Comparison of ENCODE assay signal across 14 cellular contexts in the genomic region with DNA sequence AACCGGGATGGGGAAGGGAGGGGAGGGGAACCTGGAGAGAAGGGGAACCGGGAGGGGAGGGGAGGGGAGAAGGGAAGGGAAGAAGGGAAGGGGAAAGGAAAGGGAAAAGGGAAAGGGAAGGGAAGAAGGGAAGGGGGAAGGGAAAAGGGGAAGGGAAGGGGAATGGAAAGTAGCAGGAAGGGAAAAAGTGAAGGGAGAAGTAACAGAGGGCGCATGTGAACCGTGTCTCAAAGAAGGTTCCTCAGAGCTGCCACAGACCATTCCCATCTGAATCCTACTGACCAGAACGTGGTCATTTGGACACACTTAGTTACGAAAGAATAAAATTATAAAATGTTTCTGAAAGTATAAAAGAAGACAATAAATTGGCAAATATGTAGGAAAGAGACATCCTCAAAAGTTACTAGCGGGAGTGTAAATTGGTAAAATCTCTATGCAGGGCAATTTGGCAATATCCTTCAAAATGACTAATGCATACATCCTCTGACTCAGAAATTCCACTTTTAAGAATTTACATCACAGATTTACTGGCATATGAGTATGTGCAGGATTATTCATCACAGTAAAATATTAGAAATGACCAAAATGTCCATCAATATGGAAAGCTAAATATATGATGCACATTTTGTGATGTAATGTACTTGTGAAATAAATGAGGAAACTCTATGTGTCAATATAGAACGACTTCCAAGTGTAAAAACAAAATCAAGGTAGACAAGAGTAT. TPM values are rescaled to one million over a fixed set of nuclear protein-coding genes. Genes with fewer than 3 reads are reported as not detected.
DNase-seq lines count a peak whose midpoint lies in the region; ATAC-seq and TF ChIP-seq lines count a peak whose summit lies in the region.
"Had no signal": no experiment of that assay in that cellular context is flagged by ENCODE, and none has a peak within 500 bp of the region (broad histone marks: within the 10 kb centered on the region; RNA-seq: fewer than 3 reads in every experiment).

No MANE protein-coding gene starts in this region.

- no peak overlapping the region for H2AFZ ChIP-seq in PC-3 (ENCODE audit: low read length)
- H2AFZ ChIP-seq: parathyroid adenoma had no signal

- 0 out of 2 replicates have a peak overlapping the region, but pooled peaks have one; percentile 13 for H3K4me3 ChIP-seq in PC-3 (ENCODE audit: low read length)
- no peak overlapping the region for H3K4me3 ChIP-seq in skeletal muscle satellite cell (ENCODE audit: low read length)
- H3K4me3 ChIP-seq: thyroid gland had no signal

- H3K27me3 ChIP-seq in PC-3 (ENCODE audit: low read length) (no peaks in the 10 kb centered on the region), skeletal muscle satellite cell (ENCODE audit: control insufficient read depth, insufficient read depth, low read length) (no peaks in the 10 kb centered on the region)
- H3K27me3 ChIP-seq: thyroid gland had no signal

- H3K4me2 ChIP-seq in PC-3 (ENCODE audit: low read length) (peak overlapping the region; percentile 64), skeletal muscle satellite cell (ENCODE audit: low read length) (peak overlapping the region; percentile 21)

- H3F3A ChIP-seq in PC-3 (ENCODE audit: low read length, unreplicated experiment), result no peaks in the 10 kb centered on the region

- no peaks in the 10 kb centered on the region for H3K36me3 ChIP-seq in PC-3 (ENCODE audit: low read depth, low read length)
- H3K36me3 ChIP-seq in skeletal muscle satellite cell (ENCODE audit: insufficient read depth, low read length), result no peaks in the 10 kb centered on the region
- H3K36me3 ChIP-seq: thyroid gland had no signal

- peak overlapping the region; percentile 72; the same call in 1 of the 2 replicates for H3K9ac ChIP-seq in PC-3 (ENCODE audit: low read length)
- no peak overlapping the region for H3K9ac ChIP-seq in skeletal muscle satellite cell (ENCODE audit: low read depth, low read length)
- H3K9ac ChIP-seq: parathyroid adenoma had no signal

- CTCF ChIA-PET in PC-3 (lab: Charles Lee), result no interaction called here

- no peaks in the 10 kb centered on the region for H3K27me3 Mint-ChIP-seq in activated T-cell treated with anti-CD3 and anti-CD28 coated beads, Interleukin-2, amount 50 U/mL, for 24 hours

- intact Hi-C loops in PC-3 (cut with micrococcal nuclease), result loop anchor here (5.0 kb wide), 1 partner anchor 181 kb away; no protein-coding TSS in a partner anchor

- H3K27ac ChIP-seq in PC-3 (ENCODE audit: low read length), result peak overlapping the region; percentile 93
- H3K27ac ChIP-seq: parathyroid adenoma, thyroid gland, VCaP had no signal

- peak overlapping the region; percentile 86 for H3K27ac Mint-ChIP-seq in activated T-cell treated with anti-CD3 and anti-CD28 coated beads, Interleukin-2, amount 50 U/mL, for 24 hours
- H3K27ac Mint-ChIP-seq: H9 had no signal

- ATAC-seq in PC-3 (peak; percentile 51), GM18511 (IDR thresholded peaks at IDR 0.05; ENCODE audit: unreplicated experiment) (no peak)

- H3K9me3 ChIP-seq in PC-3 (ENCODE audit: low read length) (no peaks in the 10 kb centered on the region), skeletal muscle satellite cell (replicated peaks; ENCODE audit: low read length) (no peaks in the 10 kb centered on the region)
- H3K9me3 ChIP-seq: thyroid gland had no signal

- H3K79me2 ChIP-seq in PC-3 (ENCODE audit: low read length), result no peaks in the 10 kb centered on the region
- H3K79me2 ChIP-seq: parathyroid adenoma had no signal

- H3K4me1 ChIP-seq in PC-3 (ENCODE audit: insufficient read depth, low read length), result peaks cover 10% of the 10 kb centered on the region
- H3K4me1 ChIP-seq in skeletal muscle satellite cell (ENCODE audit: control insufficient read depth, insufficient read depth, low read length), result peaks cover 5% of the 10 kb centered on the region
- H3K4me1 ChIP-seq: parathyroid adenoma, thyroid gland had no signal

- peaks cover 42% of the 10 kb centered on the region for H3K4me1 Mint-ChIP-seq in activated T-cell treated with anti-CD3 and anti-CD28 coated beads, Interleukin-2, amount 50 U/mL, for 24 hours (ENCODE audit: low read depth)
- H3K4me1 Mint-ChIP-seq: H9 had no signal

- no peak for DNase-seq in activated T-cell treated with anti-CD3 and anti-CD28 coated beads, Interleukin-2, amount 50 U/mL, for 24 hours
- DNase-seq in activated T-cell treated with anti-CD3 and anti-CD28 coated beads for 4 hours (no peak), PC-3 (peak; percentile 90), dermis blood vessel endothelial cell (peak; percentile 6), SW480 (ENCODE audit: low spot score) (no peak), OCI-M2 (lab: John Stamatoyannopoulos, UW; ENCODE audit: unreplicated experiment) (no peak)
- DNase-seq: GDM1, H9, NCI-H1694 treated with DMSO at 0.1 percent for 48 hours, thyroid gland had no signal

- BruUV-seq in PC-3 (replicated peaks; lab: Mats Ljungman, UMichigan), result no TSS peak

- TF ChIP-seq CTCF in PC-3 (conservative IDR thresholded peaks at IDR 0.05; ENCODE audit: low read depth, low read length), result no peak

- H3K9me3 Mint-ChIP-seq in activated T-cell treated with anti-CD3 and anti-CD28 coated beads, Interleukin-2, amount 50 U/mL, for 24 hours, result no peaks in the 10 kb centered on the region

- peak overlapping the region; percentile 8 for H3K4me3 Mint-ChIP-seq in activated T-cell treated with anti-CD3 and anti-CD28 coated beads, Interleukin-2, amount 50 U/mL, for 24 hours
- H3K4me3 Mint-ChIP-seq: H9 had no signal

- H4K20me1 ChIP-seq in PC-3 (ENCODE audit: low read length), result no peaks in the 10 kb centered on the region

- no peaks in the 10 kb centered on the region for H3K36me3 Mint-ChIP-seq in activated T-cell treated with anti-CD3 and anti-CD28 coated beads, Interleukin-2, amount 50 U/mL, for 24 hours (ENCODE audit: low read depth)

- H3K9me2 ChIP-seq in PC-3 (replicated peaks; ENCODE audit: low read length), result no peaks in the 10 kb centered on the region

- POLR2A ChIA-PET in PC-3 (lab: Charles Lee; ENCODE audit: unreplicated experiment), result no interaction called here

RNA-seq across cellular contexts. Expression of a gene that starts 12.9 kb away (rescaled TPM):
- 0.15 and 0.29 TPM in 2 replicates for total RNA-seq in PC-3 (2014; rRNA removed)
- total RNA-seq in dermis blood vessel endothelial cell, result not detected in 2 replicates
- under 0.01 and 0.22 TPM in 2 replicates for total RNA-seq in skeletal muscle satellite cell (2012; rRNA removed)
- total RNA-seq: H9 had no signal

Comparison
In these comparisons a context has a peak if more than half of its experiments do, and no peak if none do; other contexts are left out.
1. DNase-seq: peak in PC-3 (single experiment) and dermis blood vessel endothelial cell (single experiment); none in activated T-cell treated with anti-CD3 and anti-CD28 coated beads, Interleukin-2, amount 50 U/mL, for 24 hours (single experiment), activated T-cell treated with anti-CD3 and anti-CD28 coated beads for 4 hours (single experiment), SW480 (single experiment) and OCI-M2 (single experiment).